In genomic region chr16:76370344-76370743, GRCh38 we compare ENCODE assay signal across 13 cellular contexts.
A peak's percentile ranks its signal among the peaks of the same experiment; 100 is the strongest.
DNase-seq lines count a peak whose midpoint lies in the region; ATAC-seq and TF ChIP-seq lines count a peak whose summit lies in the region.
"Had no signal": no experiment of that assay in that cellular context is flagged by ENCODE, and none has a peak within 500 bp of the region (broad histone marks: within the 10 kb centered on the region; RNA-seq: fewer than 3 reads in every experiment).

No MANE protein-coding gene starts in this region.

- H3K27ac ChIP-seq in GM23338 (ENCODE audit: low read depth) (no peak overlapping the region), mesenchymal stem cell (ENCODE audit: low read length, poor library complexity, severe bottlenecking) (no peak overlapping the region), colonic mucosa (no peak overlapping the region), esophagus squamous epithelium (no peak overlapping the region)
- H3K27ac ChIP-seq: C4-2B, KMS-11 had no signal

- H3K36me3 Mint-ChIP-seq in GM23338 (ENCODE audit: low read depth) (peaks cover 5% of the 10 kb centered on the region; the same call in 1 of the 3 replicates), WTC11 (peaks cover 15% of the 10 kb centered on the region)
- H3K36me3 Mint-ChIP-seq: CD4-positive, alpha-beta memory T cell had no signal

- no peaks in the 10 kb centered on the region; the same call in 1 of the 2 replicates for H4K20me1 ChIP-seq in GM23338 (replicated peaks; ENCODE audit: insufficient read depth)

- peak overlapping the region in 1 of 2 experiments; percentile 24 for H3K18ac ChIP-seq in mesenchymal stem cell (ENCODE audit: low read depth in 1 of 2, low read length in 2 of 2)

- H3K4me1 ChIP-seq in GM23338 (ENCODE audit: insufficient read depth) (peaks cover 3% of the 10 kb centered on the region), mesenchymal stem cell (ENCODE audit: control insufficient read depth, insufficient read depth, low read depth, low read length) (no peaks in the 10 kb centered on the region), colonic mucosa (no peaks in the 10 kb centered on the region), esophagus squamous epithelium (no peaks in the 10 kb centered on the region)
- H3K4me1 ChIP-seq: HAP-1 had no signal

- intact Hi-C loops in colonic mucosa (cut with DNase I) (no loop called here), esophagus squamous epithelium (cut with DNase I) (no loop called here)

- no peaks in the 10 kb centered on the region for H3F3A ChIP-seq in GM23338 (replicated peaks; ENCODE audit: low read depth)

- no peaks in the 10 kb centered on the region for H3K9me3 ChIP-seq in mesenchymal stem cell (ENCODE audit: control insufficient read depth, low read length)
- H3K9me3 ChIP-seq in colonic mucosa, result no peaks in the 10 kb centered on the region
- no peaks in the 10 kb centered on the region for H3K9me3 ChIP-seq in esophagus squamous epithelium
- H3K9me3 ChIP-seq: HAP-1 had no signal

- no peak overlapping the region for H2AK5ac ChIP-seq in mesenchymal stem cell (ENCODE audit: low read length, severe bottlenecking)

- H3K79me2 ChIP-seq in GM23338 (replicated peaks; ENCODE audit: insufficient read depth), result no peaks in the 10 kb centered on the region

- no peak overlapping the region for H4K8ac ChIP-seq in mesenchymal stem cell (ENCODE audit: low read length)

- H3K23ac ChIP-seq in mesenchymal stem cell (ENCODE audit: low read length in 2 of 2), result no peak overlapping the region

- H3K27me3 Mint-ChIP-seq in GM23338 (ENCODE audit: insufficient read depth, low read depth, poor library complexity) (no peaks in the 10 kb centered on the region), WTC11 (ENCODE audit: low read depth) (no peaks in the 10 kb centered on the region; the same call in 1 of the 2 replicates)
- H3K27me3 Mint-ChIP-seq: B cell; CD4-positive, alpha-beta memory T cell had no signal

- H3K36me3 ChIP-seq in GM23338 (ENCODE audit: insufficient read depth), result no peaks in the 10 kb centered on the region
- no peaks in the 10 kb centered on the region for H3K36me3 ChIP-seq in mesenchymal stem cell (ENCODE audit: control insufficient read depth in 1 of 2, insufficient read depth in 2 of 2, low read depth in 1 of 2, low read length in 2 of 2)
- no peaks in the 10 kb centered on the region for H3K36me3 ChIP-seq in colonic mucosa
- H3K36me3 ChIP-seq in esophagus squamous epithelium, result no peaks in the 10 kb centered on the region
- H3K36me3 ChIP-seq: HAP-1 had no signal

- H3K4me3 Mint-ChIP-seq in GM23338, result no peak overlapping the region
- H3K4me3 Mint-ChIP-seq in WTC11, result no peak overlapping the region
- H3K4me3 Mint-ChIP-seq: B cell; CD4-positive, alpha-beta memory T cell had no signal

- no peak overlapping the region for H3K4ac ChIP-seq in mesenchymal stem cell (ENCODE audit: low read depth in 1 of 2, low read length in 2 of 2)

- 54% methylated on average over 4 of the region's 4 CpGs for WGBS in mesenchymal stem cell
- 17 to 40% methylated on average over 4 of the region's 4 CpGs for WGBS in esophagus squamous epithelium, 2 donors

- no peaks in the 10 kb centered on the region for H3K27me3 ChIP-seq in GM23338 (ENCODE audit: insufficient read depth)
- no peaks in the 10 kb centered on the region for H3K27me3 ChIP-seq in mesenchymal stem cell (ENCODE audit: control insufficient read depth in 1 of 2, insufficient read depth in 1 of 2, low read length in 2 of 2)
- H3K27me3 ChIP-seq in colonic mucosa, result no peaks in the 10 kb centered on the region
- no peaks in the 10 kb centered on the region for H3K27me3 ChIP-seq in esophagus squamous epithelium

- peak; percentile 52; the same call in 2 of the 3 replicates for ATAC-seq in GM23338
- peak; percentile 62 for ATAC-seq in WTC11

- H3K9me3 Mint-ChIP-seq in GM23338 (peaks cover 66% of the 10 kb centered on the region), WTC11 (peaks cover 29% of the 10 kb centered on the region)

- DNase-seq in GM23338 (ENCODE audit: low spot score) (peak; percentile 22), WTC11 (ENCODE audit: low spot score) (no peak), mesenchymal stem cell (no peak), GM19240 (ENCODE audit: insufficient read length, low spot score) (no peak), colonic mucosa (no peak), NCI-H748 treated with DMSO at 0.1 percent for 48 hours (lab: John Stamatoyannopoulos, UW) (no peak), esophagus squamous epithelium (lab: John Stamatoyannopoulos, UW) (no peak)
- DNase-seq: CD4-positive, alpha-beta memory T cell; DMS79 had no signal

- H2BK5ac ChIP-seq in mesenchymal stem cell (ENCODE audit: low read depth, low read length, poor library complexity, severe bottlenecking), result no peak overlapping the region

- H3K4me1 Mint-ChIP-seq in GM23338, result 0 out of 3 replicates have a peak, but pooled peaks cover 2% of the 10 kb centered on the region
- peaks cover 6% of the 10 kb centered on the region for H3K4me1 Mint-ChIP-seq in WTC11
- H3K4me1 Mint-ChIP-seq: B cell; CD4-positive, alpha-beta memory T cell had no signal

- H3K27ac Mint-ChIP-seq in GM23338 (no peak overlapping the region), WTC11 (no peak overlapping the region)
- H3K27ac Mint-ChIP-seq: B cell had no signal

- H2BK12ac ChIP-seq in mesenchymal stem cell (ENCODE audit: low read length in 2 of 2), result no peak overlapping the region

- no peak overlapping the region for H3K4me3 ChIP-seq in GM23338
- H3K4me3 ChIP-seq in mesenchymal stem cell (ENCODE audit: insufficient read depth in 1 of 2, low read depth in 1 of 2, low read length in 2 of 2), result no peak overlapping the region
- H3K4me3 ChIP-seq in colonic mucosa, result no peak overlapping the region
- H3K4me3 ChIP-seq in esophagus squamous epithelium, result no peak overlapping the region
- H3K4me3 ChIP-seq: HAP-1 had no signal

- TF ChIP-seq POLR2A in esophagus squamous epithelium (IDR thresholded peaks at IDR 0.05), result no peak

- 0 out of 2 replicates have a peak overlapping the region, but pooled peaks have one; percentile 20 for H3K4me2 ChIP-seq in GM23338
- no peak overlapping the region for H3K4me2 ChIP-seq in mesenchymal stem cell (ENCODE audit: low read length, poor library complexity, severe bottlenecking)
- H3K4me2 ChIP-seq: KMS-11 had no signal

- CTCF ChIA-PET in WTC11 (lab: Charles Lee), result no interaction called here

- H2BK15ac ChIP-seq in mesenchymal stem cell (ENCODE audit: low read depth, poor library complexity, severe bottlenecking), result no peak overlapping the region

- no peaks in the 10 kb centered on the region for H3K9me2 ChIP-seq in GM23338 (ENCODE audit: insufficient read depth)

- no peak overlapping the region for H4K91ac ChIP-seq in mesenchymal stem cell (ENCODE audit: low read length)

- no peak overlapping the region for H3K14ac ChIP-seq in mesenchymal stem cell (ENCODE audit: low read length in 2 of 2)

- POLR2A ChIA-PET in WTC11 (lab: Charles Lee), result no interaction called here

- no peak overlapping the region for H2AFZ ChIP-seq in GM23338
- H2AFZ ChIP-seq in mesenchymal stem cell (ENCODE audit: low read depth, low read length), result peak overlapping the region; percentile 82

- no peaks in the 10 kb centered on the region for H3K79me1 ChIP-seq in mesenchymal stem cell (replicated peaks; ENCODE audit: low read length, poor library complexity, severe bottlenecking)

- H2BK120ac ChIP-seq in mesenchymal stem cell (ENCODE audit: low read depth, low read length), result no peak overlapping the region

- no peak overlapping the region for H3K9ac ChIP-seq in mesenchymal stem cell (ENCODE audit: low read length)
- no peak overlapping the region for H3K9ac ChIP-seq in colonic mucosa (ENCODE audit: low read depth in 2 of 2, low read length in 2 of 2)
- H3K9ac ChIP-seq: KMS-11 had no signal

- TF ChIP-seq CTCF in GM23338 (conservative IDR thresholded peaks at IDR 0.05; ENCODE audit: low read depth in 2 of 2) (no peak), WTC11 (IDR thresholded peaks at IDR 0.05) (no peak), colonic mucosa (IDR thresholded peaks at IDR 0.05) (no peak), esophagus squamous epithelium (IDR thresholded peaks at IDR 0.05) (no peak)

TF ChIP-seq in GM23338, 12 proteins besides CTCF, POLR2A, EP300 and RAD21:
- no peak for TF ChIP-seq CREB1 (CRISPR knock-in tag; IDR thresholded peaks at IDR 0.05; ENCODE audit: low read depth)
- no peak for TF ChIP-seq ZNF114 (CRISPR knock-in tag; IDR thresholded peaks at IDR 0.05)
- no peak for TF ChIP-seq STAT1 (IDR thresholded peaks at IDR 0.05; ENCODE audit: unreplicated experiment)
- no peak for TF ChIP-seq ETS1 (IDR thresholded peaks at IDR 0.05)
TF ChIP-seq in GM23338: peak in this region for 0.

TF ChIP-seq in WTC11, 78 proteins besides CTCF, POLR2A, EP300 and RAD21 (continues in another document):
- TF ChIP-seq ATF6 (CRISPR knock-in tag; IDR thresholded peaks at IDR 0.05), result no peak
- no peak for TF ChIP-seq PREB (CRISPR knock-in tag; IDR thresholded peaks at IDR 0.05; ENCODE audit: borderline replicate concordance)
- no peak for TF ChIP-seq MAX (CRISPR knock-in tag; IDR thresholded peaks at IDR 0.05)
